Comparison of ENCODE assay signal across 9 cellular contexts in genomic region chr10:104332243-104333036, GRCh38. TPM values are rescaled to one million over a fixed set of nuclear protein-coding genes. Genes with fewer than 3 reads are reported as not detected.
DNase-seq lines count a peak whose midpoint lies in the region; ATAC-seq, FAIRE-seq and TF ChIP-seq lines count a peak whose summit lies in the region.
"Had no signal": no experiment of that assay in that cellular context is flagged by ENCODE, and none has a peak within 500 bp of the region (broad histone marks: within the 10 kb centered on the region; RNA-seq: fewer than 3 reads in every experiment).

No MANE protein-coding gene starts in this region.

- H3K9me3 ChIP-seq in HCT116 (ENCODE audit: control insufficient read depth in 1 of 2, insufficient read depth in 1 of 2, low read depth in 1 of 2, low read length in 2 of 2) (no peaks in the 10 kb centered on the region), hepatocyte (ENCODE audit: low read depth) (no peaks in the 10 kb centered on the region)

- no peak overlapping the region for H2AFZ ChIP-seq in HCT116 (ENCODE audit: low read depth, low read length, poor library complexity, severe bottlenecking)
- H2AFZ ChIP-seq in hepatocyte, result no peak overlapping the region

- peaks cover 81 to 95% of the 10 kb centered on the region in 2 experiments for H3K4me1 ChIP-seq in HCT116 (ENCODE audit: control insufficient read depth in 1 of 2, insufficient read depth in 2 of 2, low read length in 2 of 2)
- peaks cover 51% of the 10 kb centered on the region for H3K4me1 ChIP-seq in hepatocyte (ENCODE audit: insufficient read depth)

- H3K36me3 ChIP-seq in HCT116 (ENCODE audit: control insufficient read depth in 1 of 2, insufficient read depth in 2 of 2, low read length in 2 of 2) (no peaks in the 10 kb centered on the region), hepatocyte (replicated peaks; ENCODE audit: insufficient read depth, low read depth) (no peaks in the 10 kb centered on the region)

- H3K4me3 Mint-ChIP-seq in activated naive CD8-positive, alpha-beta T cell treated with anti-CD3 and anti-CD28 coated beads, Interleukin-2, amount 50 U/mL, for 24 hours, result peak overlapping the region; percentile 56

- DNase-seq in HCT116 (ENCODE audit: low read depth, low spot score) (no peak), hepatocyte (ENCODE audit: low spot score) (no peak), GM12892 (ENCODE audit: insufficient read length) (no peak), sciatic nerve (ENCODE audit: low spot score) (no peak)
- no peak for DNase-seq in activated naive CD8-positive, alpha-beta T cell treated with anti-CD3 and anti-CD28 coated beads, Interleukin-2, amount 50 U/mL, for 24 hours
- DNase-seq: NCI-H526 had no signal

- no peak for TF ChIP-seq CTCF in HCT116 (IDR thresholded peaks at IDR 0.05 in 2 of 3, conservative IDR thresholded peaks at IDR 0.05 in 1 of 3; ENCODE audit: borderline replicate concordance in 1 of 3, insufficient read depth in 1 of 3, low read depth in 2 of 3, low read length in 2 of 3)
- TF ChIP-seq CTCF in hepatocyte (IDR thresholded peaks at IDR 0.05; ENCODE audit: poor library complexity), result no peak

- no peak for TF ChIP-seq RAD21 in HCT116 (IDR thresholded peaks at IDR 0.05; ENCODE audit: low read depth)

- no TSS peak for BruUV-seq in HCT116 (replicated peaks; lab: Mats Ljungman, UMichigan)

- no peaks in the 10 kb centered on the region for H4K20me1 ChIP-seq in HCT116 (ENCODE audit: insufficient read depth)
- no peaks in the 10 kb centered on the region for H4K20me1 ChIP-seq in hepatocyte (ENCODE audit: insufficient read depth, poor library complexity, severe bottlenecking)

- H3K27ac Mint-ChIP-seq in activated naive CD8-positive, alpha-beta T cell treated with anti-CD3 and anti-CD28 coated beads, Interleukin-2, amount 50 U/mL, for 24 hours, result peak overlapping the region; percentile 66

- no peaks in the 10 kb centered on the region for H3K9me3 Mint-ChIP-seq in activated naive CD8-positive, alpha-beta T cell treated with anti-CD3 and anti-CD28 coated beads, Interleukin-2, amount 50 U/mL, for 24 hours

- TF ChIP-seq POLR2A in HCT116 (IDR thresholded peaks at IDR 0.05; ENCODE audit: borderline replicate concordance, extremely low read depth, insufficient read depth, insufficient read length) (no peak), GM12892 (IDR thresholded peaks at IDR 0.05; ENCODE audit: low read depth, low read length) (no peak)

- CTCF ChIA-PET in HCT116 (lab: Charles Lee), result interaction anchor here (1.4 kb wide), 1 partner anchor 58 kb away, joined by 4 read pairs; no protein-coding TSS in a partner anchor

- POLR2A ChIA-PET in HCT116 (lab: Charles Lee), result interaction anchor here (1.2 kb wide), 1 partner anchor 7 kb away, joined by 3 read pairs; no protein-coding TSS in a partner anchor

- intact Hi-C loops in HCT116 (cut with micrococcal nuclease), result loop anchor here (10.0 kb wide), 1 partner anchor 438 kb away; no protein-coding TSS in a partner anchor
- intact Hi-C loops in sciatic nerve (cut with DNase I), result no loop called here

- H3K79me2 ChIP-seq in HCT116 (ENCODE audit: insufficient read depth, low read length) (peaks cover 92% of the 10 kb centered on the region), hepatocyte (peaks cover 65% of the 10 kb centered on the region)

- H3K4me2 ChIP-seq in HCT116 (ENCODE audit: low read length) (peak overlapping the region; percentile 85), hepatocyte (peak overlapping the region; percentile 74)

- peak overlapping the region; percentile 87 for H3K27ac ChIP-seq in HCT116 (ENCODE audit: low read depth, low read length)
- peak overlapping the region; percentile 97 for H3K27ac ChIP-seq in hepatocyte
- H3K27ac ChIP-seq in skin epidermis, result peak overlapping the region in 14 of 21 experiments; percentile 86 to 98 (median 92)

- H3K9ac ChIP-seq in HCT116 (ENCODE audit: low read length), result peak overlapping the region; percentile 64

- H3K4me3 ChIP-seq in HCT116 (replicated peaks in 1 of 2; ENCODE audit: low read depth in 1 of 2, low read length in 2 of 2), result no peak overlapping the region
- H3K4me3 ChIP-seq in hepatocyte, result no peak overlapping the region
- H3K4me3 ChIP-seq in skin epidermis, result no peak overlapping the region

- H3K9me2 ChIP-seq in HCT116 (ENCODE audit: insufficient read depth) (no peaks in the 10 kb centered on the region), hepatocyte (replicated peaks; ENCODE audit: insufficient read depth) (no peaks in the 10 kb centered on the region)

- ATAC-seq in HCT116 (no peak), GM21367 (IDR thresholded peaks at IDR 0.05; ENCODE audit: unreplicated experiment) (no peak), HG03354 (IDR thresholded peaks at IDR 0.05; ENCODE audit: poor library complexity, severe bottlenecking, unreplicated experiment) (no peak), sciatic nerve (no peak)
- no peak for ATAC-seq in activated naive CD8-positive, alpha-beta T cell treated with anti-CD3 and anti-CD28 coated beads, Interleukin-2, amount 50 U/mL, for 24 hours

- FAIRE-seq in GM12892 (lab: Jason Lieb, UNC), result no peak

- WGBS in hepatocyte (ENCODE audit: low lambda C conversion rate, missing lambda C conversion rate), result 92% methylated on average over 11 of the region's 11 CpGs

- no peaks in the 10 kb centered on the region for H3K27me3 Mint-ChIP-seq in activated naive CD8-positive, alpha-beta T cell treated with anti-CD3 and anti-CD28 coated beads, Interleukin-2, amount 50 U/mL, for 24 hours

- H3K27me3 ChIP-seq in HCT116 (ENCODE audit: insufficient read depth, low read length) (no peaks in the 10 kb centered on the region), hepatocyte (no peaks in the 10 kb centered on the region)

- H3K4me1 Mint-ChIP-seq in activated naive CD8-positive, alpha-beta T cell treated with anti-CD3 and anti-CD28 coated beads, Interleukin-2, amount 50 U/mL, for 24 hours, result peaks cover 97% of the 10 kb centered on the region

- H3K36me3 Mint-ChIP-seq in activated naive CD8-positive, alpha-beta T cell treated with anti-CD3 and anti-CD28 coated beads, Interleukin-2, amount 50 U/mL, for 24 hours (ENCODE audit: low read depth), result peaks cover 10% of the 10 kb centered on the region

- RAD21 ChIA-PET in HCT116 (lab: Charles Lee; ENCODE audit: low non-redundant PET in 1 of 2, low total read pairs in 2 of 2, uncharacterized antibody in 2 of 2, unreplicated experiment in 2 of 2), result no interaction called here

TF ChIP-seq in HCT116, 20 proteins besides CTCF, POLR2A, EP300 and RAD21:
- TF ChIP-seq JUND (IDR thresholded peaks at IDR 0.05), result no peak
- TF ChIP-seq SIN3A (IDR thresholded peaks at IDR 0.05; ENCODE audit: low read depth), result no peak
- TF ChIP-seq SP1 (IDR thresholded peaks at IDR 0.05; ENCODE audit: low read depth), result no peak
- no peak for TF ChIP-seq EGR1 (IDR thresholded peaks at IDR 0.05; ENCODE audit: low read depth)
- no peak for TF ChIP-seq EZH2phosphoT487 (IDR thresholded peaks at IDR 0.05; ENCODE audit: borderline replicate concordance)
- no peak for TF ChIP-seq SRF (IDR thresholded peaks at IDR 0.05; ENCODE audit: low read depth)
- no peak for TF ChIP-seq POLR2AphosphoS5 (IDR thresholded peaks at IDR 0.05; ENCODE audit: low read depth, low read length)

RNA-seq across cellular contexts. Expression of gene ITPRIP, which starts 5.8 kb away (rescaled TPM):
- total RNA-seq in HCT116 (2021; ENCODE audit: unreplicated experiment) (12.0 TPM), hepatocyte (4.9 and 5.9 TPM in 2 replicates), sciatic nerve (24.7 TPM)
- polyA plus RNA-seq in HCT116 (2012), result 12.5 and 13.1 TPM in 2 replicates
- polyA plus RNA-seq in hepatocyte, result 7.9 and 9.0 TPM in 2 replicates
- polyA plus RNA-seq in GM12892 (2012; ENCODE audit: missing spikeins), result 2.7 TPM

RNA-seq across cellular contexts. Expression of gene CFAP58, which starts 21.2 kb away (rescaled TPM):
- total RNA-seq in HCT116 (2021; ENCODE audit: unreplicated experiment), result 0.91 TPM
- polyA plus RNA-seq in HCT116 (2012), result 0.42 and 0.92 TPM in 2 replicates
- 0.17 and 0.20 TPM in 2 replicates for total RNA-seq in hepatocyte
- not detected in 2 replicates for polyA plus RNA-seq in hepatocyte
- 0.19 TPM for polyA plus RNA-seq in GM12892 (2012; ENCODE audit: missing spikeins)
- total RNA-seq in sciatic nerve, result 0.67 TPM
